1 cellular context compared by ENCODE assay signal in the genomic region with DNA sequence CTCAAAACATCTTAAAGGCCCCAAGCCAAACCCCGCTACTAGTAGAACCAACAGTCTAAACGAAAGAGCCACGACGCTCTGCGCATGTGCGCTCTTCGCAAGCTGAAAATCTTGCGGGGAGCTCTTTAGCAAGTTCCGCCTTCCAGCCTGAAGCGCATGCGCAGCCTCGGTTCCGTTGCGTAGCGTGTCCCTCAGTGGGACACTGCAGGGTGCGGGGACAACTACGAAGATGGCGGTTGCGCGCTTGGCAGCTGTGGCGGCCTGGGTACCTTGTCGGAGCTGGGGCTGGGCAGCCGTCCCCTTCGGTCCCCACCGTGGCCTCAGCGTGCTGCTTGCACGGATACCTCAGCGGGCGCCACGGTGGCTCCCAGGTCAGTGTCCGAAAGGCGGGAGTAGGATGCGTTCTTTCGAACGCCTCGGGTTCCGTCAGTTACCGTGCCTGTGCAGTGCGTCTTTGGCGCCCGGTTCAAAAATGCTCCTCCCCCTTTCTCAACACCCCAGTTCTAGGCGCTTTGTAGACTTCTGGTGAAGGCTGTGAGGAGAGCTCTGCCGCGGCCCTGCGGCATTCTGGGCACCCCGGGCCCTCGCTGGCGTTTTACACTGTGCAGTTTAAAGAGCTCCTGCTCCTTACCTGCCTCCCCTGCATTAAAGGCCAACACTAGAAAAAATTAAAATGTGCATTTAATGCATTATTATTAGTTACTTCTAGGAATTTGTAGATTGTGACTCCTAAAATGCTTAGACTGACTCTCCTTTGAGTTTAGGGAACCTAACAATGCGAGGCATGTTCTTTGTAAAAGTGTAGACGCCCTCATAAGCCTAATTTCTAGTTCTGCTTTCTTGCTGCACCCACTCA.
TF ChIP-seq lines count a peak whose summit lies in the region.

A gene (plus strand): TSS at position 194 of the 856 bp plus-strand sequence. CDS start 36 bp downstream, at position 230.

TF ChIP-seq in HepG2, 621 proteins besides CTCF, POLR2A, EP300 and RAD21 (continued from another document and continues in another):
- TF ChIP-seq, protein P1, sequence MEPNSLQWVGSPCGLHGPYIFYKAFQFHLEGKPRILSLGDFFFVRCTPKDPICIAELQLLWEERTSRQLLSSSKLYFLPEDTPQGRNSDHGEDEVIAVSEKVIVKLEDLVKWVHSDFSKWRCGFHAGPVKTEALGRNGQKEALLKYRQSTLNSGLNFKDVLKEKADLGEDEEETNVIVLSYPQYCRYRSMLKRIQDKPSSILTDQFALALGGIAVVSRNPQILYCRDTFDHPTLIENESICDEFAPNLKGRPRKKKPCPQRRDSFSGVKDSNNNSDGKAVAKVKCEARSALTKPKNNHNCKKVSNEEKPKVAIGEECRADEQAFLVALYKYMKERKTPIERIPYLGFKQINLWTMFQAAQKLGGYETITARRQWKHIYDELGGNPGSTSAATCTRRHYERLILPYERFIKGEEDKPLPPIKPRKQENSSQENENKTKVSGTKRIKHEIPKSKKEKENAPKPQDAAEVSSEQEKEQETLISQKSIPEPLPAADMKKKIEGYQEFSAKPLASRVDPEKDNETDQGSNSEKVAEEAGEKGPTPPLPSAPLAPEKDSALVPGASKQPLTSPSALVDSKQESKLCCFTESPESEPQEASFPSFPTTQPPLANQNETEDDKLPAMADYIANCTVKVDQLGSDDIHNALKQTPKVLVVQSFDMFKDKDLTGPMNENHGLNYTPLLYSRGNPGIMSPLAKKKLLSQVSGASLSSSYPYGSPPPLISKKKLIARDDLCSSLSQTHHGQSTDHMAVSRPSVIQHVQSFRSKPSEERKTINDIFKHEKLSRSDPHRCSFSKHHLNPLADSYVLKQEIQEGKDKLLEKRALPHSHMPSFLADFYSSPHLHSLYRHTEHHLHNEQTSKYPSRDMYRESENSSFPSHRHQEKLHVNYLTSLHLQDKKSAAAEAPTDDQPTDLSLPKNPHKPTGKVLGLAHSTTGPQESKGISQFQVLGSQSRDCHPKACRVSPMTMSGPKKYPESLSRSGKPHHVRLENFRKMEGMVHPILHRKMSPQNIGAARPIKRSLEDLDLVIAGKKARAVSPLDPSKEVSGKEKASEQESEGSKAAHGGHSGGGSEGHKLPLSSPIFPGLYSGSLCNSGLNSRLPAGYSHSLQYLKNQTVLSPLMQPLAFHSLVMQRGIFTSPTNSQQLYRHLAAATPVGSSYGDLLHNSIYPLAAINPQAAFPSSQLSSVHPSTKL (CRISPR knock-in tag; IDR thresholded peaks at IDR 0.05) = peak; percentile 60
- TF ChIP-seq STAG1 (CRISPR knock-in tag; IDR thresholded peaks at IDR 0.05) (no peak), ZBTB42 (CRISPR knock-in tag; IDR thresholded peaks at IDR 0.05) (0 out of 2 replicates have a peak, but pooled peaks have one; percentile 72), ZBTB3 (CRISPR knock-in tag; IDR thresholded peaks at IDR 0.05; ENCODE audit: borderline replicate concordance, low read depth) (no peak), ZNF232 (CRISPR knock-in tag; IDR thresholded peaks at IDR 0.05; ENCODE audit: borderline replicate concordance) (peak; percentile 80; the same call in 1 of the 2 replicates), SP1 (IDR thresholded peaks at IDR 0.05) (no peak), SP1 (CRISPR knock-in tag; IDR thresholded peaks at IDR 0.05) (no peak), ZBTB7A (CRISPR knock-in tag; IDR thresholded peaks at IDR 0.05) (no peak), SP5 (CRISPR knock-in tag; IDR thresholded peaks at IDR 0.05; ENCODE audit: borderline replicate concordance, low read depth) (no peak; the same call in 1 of the 2 replicates), ZNF484 (CRISPR knock-in tag; IDR thresholded peaks at IDR 0.05; ENCODE audit: borderline replicate concordance, low read depth) (no peak), ZNF224 (CRISPR knock-in tag; IDR thresholded peaks at IDR 0.05) (peak; percentile 97), MED13 (CRISPR knock-in tag; IDR thresholded peaks at IDR 0.05) (0 out of 2 replicates have a peak, but pooled peaks have one; percentile 53), GATAD1 (CRISPR knock-in tag; IDR thresholded peaks at IDR 0.05) (peak; percentile 84), EED (CRISPR knock-in tag; IDR thresholded peaks at IDR 0.05) (peak; percentile 67; the same call in 1 of the 2 replicates), ZNF879 (CRISPR knock-in tag; IDR thresholded peaks at IDR 0.05) (no peak), ZNF782 (CRISPR knock-in tag; IDR thresholded peaks at IDR 0.05; ENCODE audit: borderline replicate concordance) (peak; percentile 76; the same call in 1 of the 2 replicates), KDM3A (CRISPR knock-in tag; IDR thresholded peaks at IDR 0.05; ENCODE audit: low read depth) (peak; percentile 41; the same call in 1 of the 2 replicates), ERF (CRISPR knock-in tag; IDR thresholded peaks at IDR 0.05) (peak; percentile 91), SAP130 (CRISPR knock-in tag; IDR thresholded peaks at IDR 0.05; ENCODE audit: low read depth) (peak; percentile 89), ISL2 (CRISPR knock-in tag; IDR thresholded peaks at IDR 0.05) (peak; percentile 58; the same call in 1 of the 2 replicates), AKAP8 (CRISPR knock-in tag; IDR thresholded peaks at IDR 0.05) (no peak)
- TF ChIP-seq, protein P2, sequence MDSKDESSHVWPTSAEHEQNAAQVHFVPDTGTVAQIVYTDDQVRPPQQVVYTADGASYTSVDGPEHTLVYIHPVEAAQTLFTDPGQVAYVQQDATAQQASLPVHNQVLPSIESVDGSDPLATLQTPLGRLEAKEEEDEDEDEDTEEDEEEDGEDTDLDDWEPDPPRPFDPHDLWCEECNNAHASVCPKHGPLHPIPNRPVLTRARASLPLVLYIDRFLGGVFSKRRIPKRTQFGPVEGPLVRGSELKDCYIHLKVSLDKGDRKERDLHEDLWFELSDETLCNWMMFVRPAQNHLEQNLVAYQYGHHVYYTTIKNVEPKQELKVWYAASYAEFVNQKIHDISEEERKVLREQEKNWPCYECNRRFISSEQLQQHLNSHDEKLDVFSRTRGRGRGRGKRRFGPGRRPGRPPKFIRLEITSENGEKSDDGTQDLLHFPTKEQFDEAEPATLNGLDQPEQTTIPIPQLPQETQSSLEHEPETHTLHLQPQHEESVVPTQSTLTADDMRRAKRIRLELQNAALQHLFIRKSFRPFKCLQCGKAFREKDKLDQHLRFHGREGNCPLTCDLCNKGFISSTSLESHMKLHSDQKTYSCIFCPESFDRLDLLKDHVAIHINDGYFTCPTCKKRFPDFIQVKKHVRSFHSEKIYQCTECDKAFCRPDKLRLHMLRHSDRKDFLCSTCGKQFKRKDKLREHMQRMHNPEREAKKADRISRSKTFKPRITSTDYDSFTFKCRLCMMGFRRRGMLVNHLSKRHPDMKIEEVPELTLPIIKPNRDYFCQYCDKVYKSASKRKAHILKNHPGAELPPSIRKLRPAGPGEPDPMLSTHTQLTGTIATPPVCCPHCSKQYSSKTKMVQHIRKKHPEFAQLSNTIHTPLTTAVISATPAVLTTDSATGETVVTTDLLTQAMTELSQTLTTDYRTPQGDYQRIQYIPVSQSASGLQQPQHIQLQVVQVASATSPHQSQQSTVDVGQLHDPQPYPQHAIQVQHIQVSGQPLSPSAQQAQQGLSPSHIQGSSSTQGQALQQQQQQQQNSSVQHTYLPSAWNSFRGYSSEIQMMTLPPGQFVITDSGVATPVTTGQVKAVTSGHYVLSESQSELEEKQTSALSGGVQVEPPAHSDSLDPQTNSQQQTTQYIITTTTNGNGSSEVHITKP (CRISPR knock-in tag; IDR thresholded peaks at IDR 0.05; ENCODE audit: low read depth) = peak; percentile 59; the same call in 1 of the 2 replicates
- TF ChIP-seq, protein P3, sequence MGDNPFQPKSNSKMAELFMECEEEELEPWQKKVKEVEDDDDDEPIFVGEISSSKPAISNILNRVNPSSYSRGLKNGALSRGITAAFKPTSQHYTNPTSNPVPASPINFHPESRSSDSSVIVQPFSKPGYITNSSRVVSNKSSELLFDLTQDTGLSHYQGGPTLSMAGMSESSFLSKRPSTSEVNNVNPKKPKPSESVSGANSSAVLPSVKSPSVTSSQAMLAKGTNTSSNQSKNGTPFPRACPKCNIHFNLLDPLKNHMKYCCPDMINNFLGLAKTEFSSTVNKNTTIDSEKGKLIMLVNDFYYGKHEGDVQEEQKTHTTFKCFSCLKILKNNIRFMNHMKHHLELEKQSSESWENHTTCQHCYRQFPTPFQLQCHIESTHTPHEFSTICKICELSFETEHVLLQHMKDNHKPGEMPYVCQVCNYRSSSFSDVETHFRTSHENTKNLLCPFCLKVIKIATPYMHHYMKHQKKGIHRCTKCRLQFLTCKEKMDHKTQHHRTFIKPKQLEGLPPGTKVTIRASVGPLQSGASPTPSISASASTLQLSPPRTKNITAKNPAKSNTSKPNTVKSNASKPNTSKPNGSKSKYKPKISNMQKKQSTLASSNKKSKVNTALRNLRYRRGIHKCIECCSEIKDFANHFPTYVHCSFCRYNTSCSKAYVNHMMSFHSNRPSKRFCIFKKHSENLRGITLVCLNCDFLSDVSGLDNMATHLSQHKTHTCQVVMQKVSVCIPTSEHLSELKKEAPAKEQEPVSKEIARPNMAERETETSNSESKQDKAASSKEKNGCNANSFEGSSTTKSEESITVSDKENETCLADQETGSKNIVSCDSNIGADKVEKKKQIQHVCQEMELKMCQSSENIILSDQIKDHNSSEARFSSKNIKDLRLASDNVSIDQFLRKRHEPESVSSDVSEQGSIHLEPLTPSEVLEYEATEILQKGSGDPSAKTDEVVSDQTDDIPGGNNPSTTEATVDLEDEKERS (CRISPR knock-in tag; IDR thresholded peaks at IDR 0.05) = no peak
- TF ChIP-seq, protein P4, sequence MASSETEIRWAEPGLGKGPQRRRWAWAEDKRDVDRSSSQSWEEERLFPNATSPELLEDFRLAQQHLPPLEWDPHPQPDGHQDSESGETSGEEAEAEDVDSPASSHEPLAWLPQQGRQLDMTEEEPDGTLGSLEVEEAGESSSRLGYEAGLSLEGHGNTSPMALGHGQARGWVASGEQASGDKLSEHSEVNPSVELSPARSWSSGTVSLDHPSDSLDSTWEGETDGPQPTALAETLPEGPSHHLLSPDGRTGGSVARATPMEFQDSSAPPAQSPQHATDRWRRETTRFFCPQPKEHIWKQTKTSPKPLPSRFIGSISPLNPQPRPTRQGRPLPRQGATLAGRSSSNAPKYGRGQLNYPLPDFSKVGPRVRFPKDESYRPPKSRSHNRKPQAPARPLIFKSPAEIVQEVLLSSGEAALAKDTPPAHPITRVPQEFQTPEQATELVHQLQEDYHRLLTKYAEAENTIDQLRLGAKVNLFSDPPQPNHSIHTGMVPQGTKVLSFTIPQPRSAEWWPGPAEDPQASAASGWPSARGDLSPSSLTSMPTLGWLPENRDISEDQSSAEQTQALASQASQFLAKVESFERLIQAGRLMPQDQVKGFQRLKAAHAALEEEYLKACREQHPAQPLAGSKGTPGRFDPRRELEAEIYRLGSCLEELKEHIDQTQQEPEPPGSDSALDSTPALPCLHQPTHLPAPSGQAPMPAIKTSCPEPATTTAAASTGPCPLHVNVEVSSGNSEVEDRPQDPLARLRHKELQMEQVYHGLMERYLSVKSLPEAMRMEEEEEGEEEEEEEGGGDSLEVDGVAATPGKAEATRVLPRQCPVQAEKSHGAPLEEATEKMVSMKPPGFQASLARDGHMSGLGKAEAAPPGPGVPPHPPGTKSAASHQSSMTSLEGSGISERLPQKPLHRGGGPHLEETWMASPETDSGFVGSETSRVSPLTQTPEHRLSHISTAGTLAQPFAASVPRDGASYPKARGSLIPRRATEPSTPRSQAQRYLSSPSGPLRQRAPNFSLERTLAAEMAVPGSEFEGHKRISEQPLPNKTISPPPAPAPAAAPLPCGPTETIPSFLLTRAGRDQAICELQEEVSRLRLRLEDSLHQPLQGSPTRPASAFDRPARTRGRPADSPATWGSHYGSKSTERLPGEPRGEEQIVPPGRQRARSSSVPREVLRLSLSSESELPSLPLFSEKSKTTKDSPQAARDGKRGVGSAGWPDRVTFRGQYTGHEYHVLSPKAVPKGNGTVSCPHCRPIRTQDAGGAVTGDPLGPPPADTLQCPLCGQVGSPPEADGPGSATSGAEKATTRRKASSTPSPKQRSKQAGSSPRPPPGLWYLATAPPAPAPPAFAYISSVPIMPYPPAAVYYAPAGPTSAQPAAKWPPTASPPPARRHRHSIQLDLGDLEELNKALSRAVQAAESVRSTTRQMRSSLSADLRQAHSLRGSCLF (CRISPR knock-in tag; IDR thresholded peaks at IDR 0.05; ENCODE audit: borderline replicate concordance) = no peak; the same call in 1 of the 2 replicates
- TF ChIP-seq, protein P5, sequence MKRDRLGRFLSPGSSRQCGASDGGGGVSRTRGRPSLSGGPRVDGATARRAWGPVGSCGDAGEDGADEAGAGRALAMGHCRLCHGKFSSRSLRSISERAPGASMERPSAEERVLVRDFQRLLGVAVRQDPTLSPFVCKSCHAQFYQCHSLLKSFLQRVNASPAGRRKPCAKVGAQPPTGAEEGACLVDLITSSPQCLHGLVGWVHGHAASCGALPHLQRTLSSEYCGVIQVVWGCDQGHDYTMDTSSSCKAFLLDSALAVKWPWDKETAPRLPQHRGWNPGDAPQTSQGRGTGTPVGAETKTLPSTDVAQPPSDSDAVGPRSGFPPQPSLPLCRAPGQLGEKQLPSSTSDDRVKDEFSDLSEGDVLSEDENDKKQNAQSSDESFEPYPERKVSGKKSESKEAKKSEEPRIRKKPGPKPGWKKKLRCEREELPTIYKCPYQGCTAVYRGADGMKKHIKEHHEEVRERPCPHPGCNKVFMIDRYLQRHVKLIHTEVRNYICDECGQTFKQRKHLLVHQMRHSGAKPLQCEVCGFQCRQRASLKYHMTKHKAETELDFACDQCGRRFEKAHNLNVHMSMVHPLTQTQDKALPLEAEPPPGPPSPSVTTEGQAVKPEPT (CRISPR knock-in tag; IDR thresholded peaks at IDR 0.05; ENCODE audit: low read depth) = no peak
- TF ChIP-seq, protein P6, sequence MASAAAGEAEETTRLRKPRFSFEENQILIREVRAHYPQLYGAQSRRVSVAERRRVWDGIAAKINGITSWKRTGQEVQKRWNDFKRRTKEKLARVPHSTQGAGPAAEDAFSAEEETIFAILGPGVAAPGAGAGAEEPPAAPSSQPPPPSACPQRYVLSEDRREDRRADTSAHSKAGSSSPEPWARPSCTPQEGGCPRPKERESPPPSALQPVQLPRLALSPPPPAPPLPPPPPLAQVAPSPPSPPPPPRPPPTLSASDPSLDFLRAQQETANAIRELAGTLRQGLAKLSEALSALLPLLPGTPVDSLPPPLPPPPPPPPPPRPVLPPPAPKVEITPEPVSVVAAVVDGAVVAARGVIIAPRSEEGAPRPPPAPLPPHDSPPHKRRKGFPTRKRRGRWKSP (CRISPR knock-in tag; IDR thresholded peaks at IDR 0.05) = peak; percentile 74
- TF ChIP-seq, protein P7, sequence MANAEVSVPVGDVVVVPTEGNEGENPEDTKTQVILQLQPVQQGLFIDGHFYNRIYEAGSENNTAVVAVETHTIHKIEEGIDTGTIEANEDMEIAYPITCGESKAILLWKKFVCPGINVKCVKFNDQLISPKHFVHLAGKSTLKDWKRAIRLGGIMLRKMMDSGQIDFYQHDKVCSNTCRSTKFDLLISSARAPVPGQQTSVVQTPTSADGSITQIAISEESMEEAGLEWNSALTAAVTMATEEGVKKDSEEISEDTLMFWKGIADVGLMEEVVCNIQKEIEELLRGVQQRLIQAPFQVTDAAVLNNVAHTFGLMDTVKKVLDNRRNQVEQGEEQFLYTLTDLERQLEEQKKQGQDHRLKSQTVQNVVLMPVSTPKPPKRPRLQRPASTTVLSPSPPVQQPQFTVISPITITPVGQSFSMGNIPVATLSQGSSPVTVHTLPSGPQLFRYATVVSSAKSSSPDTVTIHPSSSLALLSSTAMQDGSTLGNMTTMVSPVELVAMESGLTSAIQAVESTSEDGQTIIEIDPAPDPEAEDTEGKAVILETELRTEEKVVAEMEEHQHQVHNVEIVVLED (CRISPR knock-in tag; IDR thresholded peaks at IDR 0.05; ENCODE audit: borderline replicate concordance) = peak; percentile 80
- TF ChIP-seq, protein P8, sequence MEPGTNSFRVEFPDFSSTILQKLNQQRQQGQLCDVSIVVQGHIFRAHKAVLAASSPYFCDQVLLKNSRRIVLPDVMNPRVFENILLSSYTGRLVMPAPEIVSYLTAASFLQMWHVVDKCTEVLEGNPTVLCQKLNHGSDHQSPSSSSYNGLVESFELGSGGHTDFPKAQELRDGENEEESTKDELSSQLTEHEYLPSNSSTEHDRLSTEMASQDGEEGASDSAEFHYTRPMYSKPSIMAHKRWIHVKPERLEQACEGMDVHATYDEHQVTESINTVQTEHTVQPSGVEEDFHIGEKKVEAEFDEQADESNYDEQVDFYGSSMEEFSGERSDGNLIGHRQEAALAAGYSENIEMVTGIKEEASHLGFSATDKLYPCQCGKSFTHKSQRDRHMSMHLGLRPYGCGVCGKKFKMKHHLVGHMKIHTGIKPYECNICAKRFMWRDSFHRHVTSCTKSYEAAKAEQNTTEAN (CRISPR knock-in tag; conservative IDR thresholded peaks at IDR 0.05) = peak; percentile 81
